Comparison of ENCODE assay signal across 8 cellular contexts in genomic region chr11:70270104-70270876, GRCh38. TPM values are rescaled to one million over a fixed set of nuclear protein-coding genes. Genes with fewer than 3 reads are reported as not detected.
A peak's percentile ranks its signal among the peaks of the same experiment; 100 is the strongest.
DNase-seq lines count a peak whose midpoint lies in the region; TF ChIP-seq lines count a peak whose summit lies in the region.

Gene PPFIA1, plus strand, starts transcription at chr11:70270690. Its CDS starts 1,483 bp downstream, at chr11:70272173.

- H3K9me3 ChIP-seq in effector memory CD4-positive, alpha-beta T cell (ENCODE audit: control insufficient read depth, low read length) = no peaks in the 10 kb centered on the region

- peak within 1 kb of the TSS; percentile 76 for H3K27ac ChIP-seq in effector memory CD4-positive, alpha-beta T cell (ENCODE audit: insufficient read depth, low read length, poor library complexity, severe bottlenecking)

- TF ChIP-seq CTCF in GM20000 (IDR thresholded peaks at IDR 0.05; ENCODE audit: extremely low read depth, missing control alignments) = no peak

- H3K4me1 ChIP-seq in effector memory CD4-positive, alpha-beta T cell (ENCODE audit: control insufficient read depth, insufficient read depth, low read length, poor library complexity, severe bottlenecking) = peaks cover 7% of the 10 kb centered on the region

- H3K36me3 ChIP-seq in effector memory CD4-positive, alpha-beta T cell (ENCODE audit: control insufficient read depth, insufficient read depth, low read length) = peaks cover 15% of the 10 kb centered on the region

- DNase-seq in COLO829 (ENCODE audit: low spot score) (peak; percentile 95), GM20000 (ENCODE audit: low spot score) (peak; percentile 99), HT-29 (ENCODE audit: low spot score) (peak; percentile 99), NK-92 (lab: John Stamatoyannopoulos, UW; ENCODE audit: unreplicated experiment) (peak; percentile 67), medulla oblongata (ENCODE audit: extremely low spot score) (peak; percentile 98)
- DNase-seq in activated CD8-positive, alpha-beta memory T cell treated with anti-CD3 and anti-CD28 coated beads for 24 hours = peak; percentile 98
- DNase-seq in effector memory CD4-positive, alpha-beta T cell = peak; percentile 92 to 93 (median 92)
- DNase-seq in stimulated activated CD4-positive, alpha-beta T cell treated with anti-CD3 and anti-CD28 coated beads, TNF-alpha, amount 100 ng/mL, for 48 hours (ENCODE audit: low read depth in 3 of 3) = peak; percentile 88 to 94 (median 89)

- no peaks in the 10 kb centered on the region for H3K27me3 ChIP-seq in effector memory CD4-positive, alpha-beta T cell (replicated peaks; ENCODE audit: control insufficient read depth, insufficient read depth, low read length, poor library complexity, severe bottlenecking)

- H3K4me3 ChIP-seq in effector memory CD4-positive, alpha-beta T cell (ENCODE audit: insufficient read depth, low read depth, low read length, poor library complexity, severe bottlenecking) = peak within 1 kb of the TSS; percentile 98

RNA-seq across cellular contexts. Expression of gene PPFIA1, which starts in this region (rescaled TPM):
- 46.7 and 48.6 TPM in 2 replicates for total RNA-seq in HT-29 (2014; rRNA removed; shearing (Covaris generic))

Comparison
In these comparisons a context has a peak if more than half of its experiments do, and no peak if none do; other contexts are left out.
1. Peak in every context shown above with its lines: DNase-seq, H3K4me3 ChIP-seq and H3K27ac ChIP-seq.